Comparison of ENCODE assay signal across 9 cellular contexts in the genomic region with DNA sequence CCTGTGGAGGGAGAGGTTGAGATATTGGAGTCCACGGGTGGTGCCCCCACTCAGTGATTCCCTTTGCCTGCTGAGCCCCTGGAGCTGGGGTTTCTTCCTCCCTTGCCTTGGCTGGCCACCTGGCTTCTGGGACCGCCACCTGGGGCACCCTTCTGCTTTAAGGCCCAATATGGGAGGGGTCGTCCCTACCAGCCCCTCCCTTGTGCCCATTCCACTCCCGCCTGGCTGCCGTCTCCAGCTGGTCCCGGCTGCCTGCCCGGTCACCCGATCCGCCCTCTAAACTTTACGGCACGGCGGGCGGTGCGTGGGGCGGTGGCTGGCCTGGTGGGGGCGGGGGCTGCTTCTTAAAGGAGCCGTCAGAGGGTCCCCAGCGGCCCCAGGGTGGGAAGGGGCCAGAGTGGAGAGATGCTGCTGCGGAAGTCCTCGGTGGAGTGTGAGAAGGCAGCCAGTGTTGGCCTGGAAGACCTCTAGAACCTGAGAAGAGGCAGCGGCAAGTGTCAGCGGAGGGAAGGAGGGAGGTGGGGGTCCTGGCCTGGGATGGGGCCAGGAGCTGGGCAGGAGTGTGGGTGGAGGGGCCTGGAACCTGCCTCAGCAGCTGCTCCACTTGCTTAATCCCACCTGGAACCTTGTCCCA. TPM values are rescaled to one million over a fixed set of nuclear protein-coding genes. Genes with fewer than 3 reads are reported as not detected.
A peak's percentile ranks its signal among the peaks of the same experiment; 100 is the strongest.
DNase-seq lines count a peak whose midpoint lies in the region; ATAC-seq and TF ChIP-seq lines count a peak whose summit lies in the region.
"Had no signal": no experiment of that assay in that cellular context is flagged by ENCODE, and none has a peak within 500 bp of the region (broad histone marks: within the 10 kb centered on the region; RNA-seq: fewer than 3 reads in every experiment).

No MANE protein-coding gene starts in this region.

- peaks cover 67% of the 10 kb centered on the region for H3K4me1 ChIP-seq in NT2/D1 (ENCODE audit: insufficient read depth, insufficient read length)
- peaks cover 13 to 33% of the 10 kb centered on the region in 2 donors for H3K4me1 ChIP-seq in esophagus (ENCODE audit: control insufficient read depth in 2 of 2, insufficient read depth in 2 of 2, low read length in 1 of 2)
- H3K4me1 ChIP-seq in transverse colon: peaks cover 51 to 73% (median 56%) of the 10 kb centered on the region in 4 donors

- peak overlapping the region; percentile 49 for H3K4me3 ChIP-seq in NT2/D1 (ENCODE audit: insufficient read length, low read depth)
- H3K4me3 ChIP-seq in esophagus (ENCODE audit: low read depth in 1 of 2, low read length in 2 of 2): peak overlapping the region; percentile 26 to 28
- H3K4me3 ChIP-seq in transverse colon: peak overlapping the region; percentile 31 to 48 (median 40)

- peak overlapping the region; percentile 85 for H3K9ac ChIP-seq in NT2/D1 (ENCODE audit: insufficient read length, low read depth)

- no peak for ATAC-seq in HG03571 (IDR thresholded peaks at IDR 0.05; ENCODE audit: unreplicated experiment)

- H3K27me3 ChIP-seq in NT2/D1 (ENCODE audit: insufficient read depth, insufficient read length): no peaks in the 10 kb centered on the region
- no peaks in the 10 kb centered on the region for H3K27me3 ChIP-seq in esophagus (ENCODE audit: control insufficient read depth in 1 of 2, insufficient read depth in 2 of 2, low read length in 2 of 2)
- H3K27me3 ChIP-seq in transverse colon: no peaks in the 10 kb centered on the region

- in situ Hi-C loops in transverse colon (cut with MboI; ENCODE audit: low pct_ligation_motif_present in 1 of 4, low pct_unique_long_range_greater_than_20kb in 1 of 4, low sequenced_read_pairs in 3 of 4): no loop called here

- H3K36me3 ChIP-seq in NT2/D1 (ENCODE audit: insufficient read depth, insufficient read length, low read length) (peaks cover 20% of the 10 kb centered on the region), esophagus (ENCODE audit: control insufficient read depth in 2 of 2, insufficient read depth in 2 of 2, low read length in 1 of 2) (no peaks in the 10 kb centered on the region), transverse colon (no peaks in the 10 kb centered on the region)

- H3K27ac ChIP-seq in esophagus (ENCODE audit: low read depth in 2 of 2, low read length in 1 of 2): peak overlapping the region; percentile 71 to 88
- peak overlapping the region; percentile 85 to 96 (median 88) for H3K27ac ChIP-seq in transverse colon

- DNase-seq in NT2/D1 (ENCODE audit: low read depth, low spot score) (no peak), midbrain (lab: John Stamatoyannopoulos, UW) (peak; percentile 71), transverse colon (peak; percentile 79), erythroblast (lab: John Stamatoyannopoulos, UW) (no peak)
- DNase-seq in activated CD4-positive, alpha-beta T cell treated with anti-CD3 and anti-CD28 coated beads for 1 hour: no peak
- DNase-seq: activated B cell treated with CpG ODN at 0.5 μM for 24 hours had no signal

- H3K9me3 ChIP-seq in NT2/D1 (ENCODE audit: insufficient read depth, low read length): no peaks in the 10 kb centered on the region
- no peaks in the 10 kb centered on the region for H3K9me3 ChIP-seq in esophagus (ENCODE audit: control insufficient read depth in 2 of 2, insufficient read depth in 1 of 2, low read depth in 1 of 2, low read length in 1 of 2)
- no peaks in the 10 kb centered on the region for H3K9me3 ChIP-seq in transverse colon

- intact Hi-C loops in transverse colon (cut with DNase I; ENCODE audit: low total_unique reads): no loop called here

- TF ChIP-seq POLR2A in transverse colon (IDR thresholded peaks at IDR 0.05): peak; percentile 82
- no peak for TF ChIP-seq POLR2A in erythroblast (IDR thresholded peaks at IDR 0.05; ENCODE audit: low read length)

- no peak for TF ChIP-seq EP300 in transverse colon (IDR thresholded peaks at IDR 0.05; ENCODE audit: low read depth)

- 5 to 12% methylated on average over 20 to 22 of the region's 22 CpGs for WGBS in esophagus, 2 donors
- WGBS in transverse colon (ENCODE audit: low coverage in 1 of 2), 2 donors: 21% methylated on average over 9 of the region's 22 CpGs; no CpG with 5 or more reads in 1 of the 2 donors

- no peak for TF ChIP-seq CTCF in transverse colon (IDR thresholded peaks at IDR 0.05)

RNA-seq across cellular contexts. Expression of a gene that starts 1.6 kb away (rescaled TPM):
- 1 to 10 TPM; 5.2 to 7.8 TPM for polyA plus RNA-seq in esophagus
- total RNA-seq in transverse colon: 100 to 1,000 TPM in 2 of 4 donors, 10 to 100 TPM in 2; 59.5 to 423 (median 122) TPM
- total RNA-seq: activated B cell treated with CpG ODN at 0.5 μM for 24 hours had no signal
- polyA plus RNA-seq: IgD-negative memory B cell had no signal

RNA-seq across cellular contexts. Expression of a gene that starts 11.5 kb away (rescaled TPM):
- polyA plus RNA-seq in esophagus: under 1 TPM; 0.07 to 0.16 TPM
- not detected for total RNA-seq in transverse colon
- total RNA-seq: activated B cell treated with CpG ODN at 0.5 μM for 24 hours had no signal

RNA-seq across cellular contexts. Expression of a gene that starts 24.8 kb away (rescaled TPM):
- 10 to 100 TPM; 65.6 to 69.5 TPM for polyA plus RNA-seq in esophagus
- 100 to 1,000 TPM in 1 of 4 donors, 10 to 100 TPM in 3; 44.9 to 183 (median 59.5) TPM for total RNA-seq in transverse colon

RNA-seq across cellular contexts. Expression of a gene that starts 31.4 kb away (rescaled TPM):
- 10 to 100 TPM; 52.2 to 61.8 TPM for polyA plus RNA-seq in esophagus
- total RNA-seq in transverse colon: 100 to 1,000 TPM in 1 of 4 donors, 10 to 100 TPM in 3; 69.6 to 322 (median 74.8) TPM

RNA-seq across cellular contexts. Expression of a gene that starts 31.8 kb away (rescaled TPM):
- 1 to 10 TPM; 3.4 to 5.1 TPM for polyA plus RNA-seq in esophagus
- total RNA-seq in transverse colon: 10 to 100 TPM in 1 of 4 donors, 1 to 10 TPM in 2, under 1 TPM in 1; 0.79 to 11.2 (median 3.8) TPM

Comparison
In these comparisons a context has a peak if more than half of its experiments do, and no peak if none do; other contexts are left out.
1. DNase-seq: peak in midbrain (single experiment) and transverse colon (single experiment); none in NT2/D1 (single experiment), activated CD4-positive, alpha-beta T cell treated with anti-CD3 and anti-CD28 coated beads for 1 hour (single experiment) and erythroblast (0 of 2).
2. Peak in every context shown above with its lines, with median percentiles within 50 percentile points of each other: H3K4me3 ChIP-seq.